In genomic region chr7:104894998-104895850, GRCh38 we compare ENCODE assay signal across 1 cellular context.
TF ChIP-seq lines count a peak whose summit lies in the region.

No MANE protein-coding gene starts in this region.

TF ChIP-seq in HepG2, 621 proteins besides CTCF, POLR2A, EP300 and RAD21 (continued from another document):
- TF ChIP-seq, protein P1, sequence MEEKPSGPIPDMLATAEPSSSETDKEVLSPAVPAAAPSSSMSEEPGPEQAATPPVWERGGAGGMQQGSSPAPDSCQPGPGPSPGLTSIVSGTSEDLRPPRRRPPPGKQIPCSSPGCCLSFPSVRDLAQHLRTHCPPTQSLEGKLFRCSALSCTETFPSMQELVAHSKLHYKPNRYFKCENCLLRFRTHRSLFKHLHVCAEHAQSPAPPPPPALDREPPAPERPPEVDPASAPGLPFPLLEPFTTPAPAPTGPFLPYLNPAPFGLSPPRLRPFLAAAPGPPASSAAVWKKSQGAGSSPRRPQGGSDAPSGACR (CRISPR knock-in tag; IDR thresholded peaks at IDR 0.05) = no peak
- no peak for TF ChIP-seq KLF9 (CRISPR knock-in tag; IDR thresholded peaks at IDR 0.05; ENCODE audit: low read depth)
- TF ChIP-seq ZNF674 (CRISPR knock-in tag; IDR thresholded peaks at IDR 0.05; ENCODE audit: low read depth) = no peak
- no peak for TF ChIP-seq ZBTB49 (CRISPR knock-in tag; IDR thresholded peaks at IDR 0.05; ENCODE audit: borderline replicate concordance)
